In the genomic region with DNA sequence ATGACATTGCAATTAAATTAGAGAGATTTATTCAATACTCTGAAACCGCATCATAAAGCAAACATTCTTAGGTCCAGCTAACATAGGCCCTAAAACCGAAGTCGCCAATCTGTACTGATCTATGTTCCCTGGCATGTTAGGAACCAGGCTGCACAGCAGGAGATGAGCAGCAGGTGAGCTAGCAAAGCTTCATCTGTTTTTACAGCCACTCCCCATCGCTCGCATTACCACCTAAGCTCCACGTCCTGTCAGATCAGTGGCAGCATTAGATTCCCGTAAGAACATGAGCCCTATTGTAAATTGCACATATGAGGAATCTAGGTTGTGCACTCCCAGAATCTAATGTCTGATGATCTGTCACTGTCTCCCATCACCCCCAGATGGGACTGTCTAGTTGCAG, we compare ENCODE assay signal across 34 cellular contexts.
"Had no signal": no experiment of that assay in that cellular context is flagged by ENCODE, and none has a peak within 500 bp of the region (broad histone marks: within the 10 kb centered on the region; RNA-seq: fewer than 3 reads in every experiment).

No MANE protein-coding gene starts in this region.

- H3K27me3 Mint-ChIP-seq: activated B cell treated with CpG ODN at 0.5 μM for 24 hours; activated CD8-positive, alpha-beta T cell treated with anti-CD3 and anti-CD28 coated beads for 36 hours; activated naive CD8-positive, alpha-beta T cell treated with anti-CD3 and anti-CD28 coated beads for 36 hours; activated T-helper 17 cell treated with anti-CD3 and anti-CD28 coated beads, Interleukin-2, amount 50 U/mL, for 72 hours; central memory CD8-positive, alpha-beta T cell; T-helper 17 cell had no signal

- H3K27ac ChIP-seq: brain microvascular endothelial cell, cardiac muscle cell, SJCRH30, SK-N-MC, VCaP had no signal

- DNase-seq: activated B cell treated with CpG ODN at 0.5 μM for 24 hours; activated CD4-positive, alpha-beta T cell treated with anti-CD3 and anti-CD28 coated beads for 4 hours; activated CD4-positive, alpha-beta T cell treated with anti-CD3 and anti-CD28 coated beads, Interleukin-2, amount 50 U/mL, for 4 hours; activated CD4-positive, CD25-positive, alpha-beta regulatory T cell treated with anti-CD3 and anti-CD28 coated beads, Interleukin-2, amount 50 U/mL, for 72 hours; activated CD8-positive, alpha-beta T cell treated with anti-CD3 and anti-CD28 coated beads for 36 hours; activated effector memory CD4-positive, alpha-beta T cell treated with anti-CD3 and anti-CD28 coated beads, Interleukin-2, amount 50 U/mL, for 16 hours; activated naive CD4-positive, alpha-beta T cell; activated naive CD4-positive, alpha-beta T cell treated with anti-CD3 and anti-CD28 coated beads, Interleukin-2, amount 50 U/mL, for 16 hours; activated naive CD8-positive, alpha-beta T cell treated with anti-CD3 and anti-CD28 coated beads for 36 hours; activated T-cell treated with anti-CD3 and anti-CD28 coated beads, Interleukin-2, amount 50 U/mL, for 1 hour; activated T-cell treated with anti-CD3 and anti-CD28 coated beads, Interleukin-2, amount 50 U/mL, for 72 hours; amniotic stem cell; aorta; brain microvascular endothelial cell; Kasumi-1; KG1; MG63; NCI-H1048; NCI-H1436 treated with DMSO at 0.1 percent for 48 hours; NCI-H187 treated with DMSO at 0.1 percent for 48 hours; NCI-H2227 treated with DMSO at 0.1 percent for 48 hours; NCI-H446; NCI-H510A treated with DMSO at 0.1 percent for 48 hours; NCI-H526 treated with DMSO at 0.1 percent for 48 hours; NCI-H774; SHP77; SJCRH30; T-helper 17 cell had no signal

- H3K27me3 ChIP-seq: brain microvascular endothelial cell, cardiac muscle cell, MG63, SJCRH30 had no signal

- H3K4me3 Mint-ChIP-seq: activated B cell treated with CpG ODN at 0.5 μM for 24 hours; activated CD8-positive, alpha-beta T cell treated with anti-CD3 and anti-CD28 coated beads for 36 hours; activated naive CD8-positive, alpha-beta T cell treated with anti-CD3 and anti-CD28 coated beads for 36 hours; activated T-cell treated with anti-CD3 and anti-CD28 coated beads, Interleukin-2, amount 50 U/mL, for 72 hours; activated T-helper 17 cell treated with anti-CD3 and anti-CD28 coated beads, Interleukin-2, amount 50 U/mL, for 72 hours; central memory CD8-positive, alpha-beta T cell; T-helper 17 cell had no signal

- H3K36me3 ChIP-seq: brain microvascular endothelial cell, cardiac muscle cell had no signal

- H3K27ac Mint-ChIP-seq: activated B cell treated with CpG ODN at 0.5 μM for 24 hours; activated CD8-positive, alpha-beta T cell treated with anti-CD3 and anti-CD28 coated beads for 36 hours; activated naive CD8-positive, alpha-beta T cell treated with anti-CD3 and anti-CD28 coated beads for 36 hours; activated T-cell treated with anti-CD3 and anti-CD28 coated beads, Interleukin-2, amount 50 U/mL, for 72 hours; T-helper 17 cell had no signal

- H3K9me3 ChIP-seq: MG63, SJCRH30 had no signal

- H3K9me3 Mint-ChIP-seq: activated T-cell treated with anti-CD3 and anti-CD28 coated beads, Interleukin-2, amount 50 U/mL, for 72 hours; activated T-helper 17 cell treated with anti-CD3 and anti-CD28 coated beads, Interleukin-2, amount 50 U/mL, for 72 hours; central memory CD8-positive, alpha-beta T cell had no signal

- H3K4me3 ChIP-seq: cardiac muscle cell, MG63, SJCRH30, SK-N-MC had no signal

- H3K4me1 ChIP-seq: SJCRH30 had no signal

- ATAC-seq: activated CD8-positive, alpha-beta T cell treated with anti-CD3 and anti-CD28 coated beads for 36 hours; activated T-cell treated with anti-CD3 and anti-CD28 coated beads, Interleukin-2, amount 50 U/mL, for 72 hours; activated T-helper 17 cell treated with anti-CD3 and anti-CD28 coated beads, Interleukin-2, amount 50 U/mL, for 72 hours; Panc1; T-helper 17 cell had no signal

- H3K4me1 Mint-ChIP-seq: activated B cell treated with CpG ODN at 0.5 μM for 24 hours had no signal
